19 cellular contexts compared by ENCODE assay signal in the genomic region with DNA sequence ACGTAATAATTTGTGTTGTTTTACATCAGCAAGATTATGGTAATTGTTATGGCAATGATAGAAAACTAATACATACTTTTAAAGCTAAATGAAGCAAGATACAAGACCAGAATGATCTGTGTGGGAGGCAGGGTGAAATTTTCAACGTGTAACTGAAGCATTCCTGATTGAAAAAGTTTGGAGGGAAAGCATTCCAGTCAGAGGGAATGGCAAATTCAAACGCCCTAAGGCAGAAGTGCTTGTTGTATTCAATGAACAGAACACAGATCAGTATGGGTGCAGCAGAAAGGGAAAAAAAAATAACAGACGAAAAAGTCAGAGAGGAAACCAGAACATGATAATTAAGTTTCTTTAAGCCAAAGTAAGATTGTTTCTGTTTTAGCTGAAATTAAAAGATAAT.
"Had no signal": no experiment of that assay in that cellular context is flagged by ENCODE, and none has a peak within 500 bp of the region (broad histone marks: within the 10 kb centered on the region; RNA-seq: fewer than 3 reads in every experiment).

No MANE protein-coding gene starts in this region.

- H3K27me3 ChIP-seq: brain microvascular endothelial cell, gastrocnemius medialis, right atrium auricular region, tibial nerve had no signal

- H3K4me3 Mint-ChIP-seq: activated naive CD8-positive, alpha-beta T cell treated with anti-CD3 and anti-CD28 coated beads, Interleukin-2, amount 10 ng/mL, durations not matched to agents 7 days and 5 days; dendritic cell treated with granulocyte-macrophage colony-stimulating factor and Interleukin-4, amounts not matched to agents 40 ng/mL and 50 ng/mL, for 4 days; effector memory CD8-positive, alpha-beta T cell; naive B cell; stimulated activated naive B cell treated with anti-CD40 and anti-IgM and Interleukin-4, amounts not matched to agents 10 μg/mL and 1 μg/mL and 100 μg/mL, for 72 hours; T-cell had no signal

- H3K9me3 Mint-ChIP-seq: activated naive CD8-positive, alpha-beta T cell treated with anti-CD3 and anti-CD28 coated beads, Interleukin-2, amount 10 ng/mL, durations not matched to agents 7 days and 5 days; effector memory CD8-positive, alpha-beta T cell; stimulated activated naive B cell treated with anti-CD40 and anti-IgM and Interleukin-4, amounts not matched to agents 10 μg/mL and 1 μg/mL and 100 μg/mL, for 72 hours; T-cell had no signal

- H3K36me3 Mint-ChIP-seq: activated naive CD8-positive, alpha-beta T cell treated with anti-CD3 and anti-CD28 coated beads, Interleukin-2, amount 10 ng/mL, durations not matched to agents 7 days and 5 days; naive B cell; stimulated activated naive B cell treated with anti-CD40 and anti-IgM and Interleukin-4, amounts not matched to agents 10 μg/mL and 1 μg/mL and 100 μg/mL, for 72 hours; T-cell had no signal

- H3K9me3 ChIP-seq: gastrocnemius medialis, right atrium auricular region, tibial nerve had no signal

- H3K4me1 ChIP-seq: gastrocnemius medialis, right atrium auricular region, tibial nerve had no signal

- H3K27ac ChIP-seq: brain microvascular endothelial cell, epithelial cell of prostate, gastrocnemius medialis, right atrium auricular region, tibial nerve had no signal

- H3K4me1 Mint-ChIP-seq: activated naive CD8-positive, alpha-beta T cell treated with anti-CD3 and anti-CD28 coated beads, Interleukin-2, amount 10 ng/mL, durations not matched to agents 7 days and 5 days; naive B cell; stimulated activated naive B cell treated with anti-CD40 and anti-IgM and Interleukin-4, amounts not matched to agents 10 μg/mL and 1 μg/mL and 100 μg/mL, for 72 hours; T-cell had no signal

- H3K27me3 Mint-ChIP-seq: activated naive CD8-positive, alpha-beta T cell treated with anti-CD3 and anti-CD28 coated beads, Interleukin-2, amount 10 ng/mL, durations not matched to agents 7 days and 5 days; dendritic cell treated with granulocyte-macrophage colony-stimulating factor and Interleukin-4, amounts not matched to agents 40 ng/mL and 50 ng/mL, for 4 days; effector memory CD8-positive, alpha-beta T cell; naive B cell; stimulated activated naive B cell treated with anti-CD40 and anti-IgM and Interleukin-4, amounts not matched to agents 10 μg/mL and 1 μg/mL and 100 μg/mL, for 72 hours; T-cell had no signal

- ATAC-seq: effector memory CD8-positive, alpha-beta T cell; gastrocnemius medialis; left lobe of liver; stimulated activated naive B cell treated with anti-CD40 and anti-IgM and Interleukin-4, amounts not matched to agents 10 μg/mL and 1 μg/mL and 100 μg/mL, for 72 hours; T-cell had no signal

- H3K4me3 ChIP-seq: gastrocnemius medialis, right atrium auricular region, tibial nerve had no signal

- H3K27ac Mint-ChIP-seq: activated naive CD8-positive, alpha-beta T cell treated with anti-CD3 and anti-CD28 coated beads, Interleukin-2, amount 10 ng/mL, durations not matched to agents 7 days and 5 days; dendritic cell treated with granulocyte-macrophage colony-stimulating factor and Interleukin-4, amounts not matched to agents 40 ng/mL and 50 ng/mL, for 4 days; effector memory CD8-positive, alpha-beta T cell; naive B cell; stimulated activated naive B cell treated with anti-CD40 and anti-IgM and Interleukin-4, amounts not matched to agents 10 μg/mL and 1 μg/mL and 100 μg/mL, for 72 hours; T-cell had no signal

- DNase-seq: activated CD4-positive, CD25-positive, alpha-beta regulatory T cell treated with anti-CD3 and anti-CD28 coated beads, Interleukin-2, amount 50 U/mL, for 72 hours; activated naive CD4-positive, alpha-beta T cell; activated naive CD8-positive, alpha-beta T cell treated with anti-CD3 and anti-CD28 coated beads, Interleukin-2, amount 10 ng/mL, durations not matched to agents 7 days and 5 days; activated T-cell treated with anti-CD3 and anti-CD28 coated beads for 4 hours; anterior cingulate cortex; brain microvascular endothelial cell; cerebellar nuclear complex; effector memory CD8-positive, alpha-beta T cell; gastrocnemius medialis; naive B cell; stimulated activated CD4-positive, alpha-beta T cell treated with anti-CD3 and anti-CD28 coated beads, Interleukin-2, amount 100 ng/mL, for 48 hours; stimulated activated naive B cell treated with anti-CD40 and anti-IgM and Interleukin-4, amounts not matched to agents 10 μg/mL and 1 μg/mL and 100 μg/mL, for 72 hours; T-cell; T-helper 9 cell had no signal

- H3K36me3 ChIP-seq: brain microvascular endothelial cell, gastrocnemius medialis, right atrium auricular region, tibial nerve had no signal
